Comparison of ENCODE assay signal across 34 cellular contexts in genomic region chr11:62957147-62957546, GRCh38. TPM values are rescaled to one million over a fixed set of nuclear protein-coding genes. Genes with fewer than 3 reads are reported as not detected.
"Had no signal": no experiment of that assay in that cellular context is flagged by ENCODE, and none has a peak within 500 bp of the region (broad histone marks: within the 10 kb centered on the region; RNA-seq: fewer than 3 reads in every experiment).

No MANE protein-coding gene starts in this region.

- H3K27me3 Mint-ChIP-seq: progenitor cell of endocrine pancreas had no signal

- H3K9me3 Mint-ChIP-seq: immature natural killer cell; neural progenitor cell; stimulated activated memory B cell treated with anti-CD40 and anti-IgM and Interleukin-4, amounts not matched to agents 10 μg/mL and 1 μg/mL and 100 μg/mL, for 72 hours; stimulated activated naive CD8-positive, alpha-beta T cell treated with anti-CD3 and anti-CD28 coated beads, Interleukin-15, amount 100 ng/mL, for 72 hours had no signal

- H3K27me3 ChIP-seq: neural progenitor cell, ovary, right atrium auricular region, right lobe of liver, tibial nerve, upper lobe of left lung, vagina had no signal

- FAIRE-seq: islet of Langerhans had no signal

- H3K4me3 ChIP-seq: left ventricle myocardium inferior, lung, neural progenitor cell, ovary, right atrium auricular region, right lobe of liver, smooth muscle cell, tibial nerve, upper lobe of left lung, vagina had no signal

- DNase-seq: hypothalamus; immature natural killer cell; left ventricle myocardium inferior; naive thymus-derived CD8-positive, alpha-beta T cell; nephron progenitor cell; ovary; right lobe of liver; stimulated activated CD4-positive, alpha-beta T cell treated with anti-CD3 and anti-CD28 coated beads, Interleukin-1b, Interleukin-23, amount 100 ng/mL, for 48 hours; stimulated activated CD4-positive, alpha-beta T cell treated with anti-CD3 and anti-CD28 coated beads, Interleukin-2, amount 100 ng/mL, for 48 hours; stimulated activated CD4-positive, alpha-beta T cell treated with anti-CD3 and anti-CD28 coated beads, Interleukin-4, amount 100 ng/mL, for 4 hours; stimulated activated CD8-positive, alpha-beta memory T cell treated with anti-CD3 and anti-CD28 coated beads, Interleukin-4, amount 100 ng/mL, for 48 hours; stimulated activated naive CD4-positive, alpha-beta T cell treated with Interleukin-2 at 50 U/mL for 16 hours; stimulated activated naive CD8-positive, alpha-beta T cell treated with anti-CD3 and anti-CD28 coated beads, Interleukin-15, amount 100 ng/mL, for 72 hours; substantia nigra; upper lobe of left lung had no signal

- ATAC-seq: naive thymus-derived CD8-positive, alpha-beta T cell; right lobe of liver; stimulated activated memory B cell treated with anti-CD40 and anti-IgM and Interleukin-4, amounts not matched to agents 10 μg/mL and 1 μg/mL and 100 μg/mL, for 72 hours; stimulated activated naive CD8-positive, alpha-beta T cell treated with anti-CD3 and anti-CD28 coated beads, Interleukin-15, amount 100 ng/mL, for 72 hours had no signal

- H3K4me1 Mint-ChIP-seq: immature natural killer cell; stimulated activated memory B cell treated with anti-CD40 and anti-IgM and Interleukin-4, amounts not matched to agents 10 μg/mL and 1 μg/mL and 100 μg/mL, for 72 hours; stimulated activated naive CD8-positive, alpha-beta T cell treated with anti-CD3 and anti-CD28 coated beads, Interleukin-15, amount 100 ng/mL, for 72 hours had no signal

- H2AFZ ChIP-seq: neural progenitor cell had no signal

- H3K36me3 ChIP-seq: left ventricle myocardium inferior, neural progenitor cell, neutrophil, ovary, right atrium auricular region, right lobe of liver, tibial nerve, upper lobe of left lung, vagina had no signal

- H3K36me3 Mint-ChIP-seq: immature natural killer cell; naive thymus-derived CD8-positive, alpha-beta T cell; neural progenitor cell; stimulated activated memory B cell treated with anti-CD40 and anti-IgM and Interleukin-4, amounts not matched to agents 10 μg/mL and 1 μg/mL and 100 μg/mL, for 72 hours had no signal

- H3K4me1 ChIP-seq: right lobe of liver had no signal

- H3K4me2 ChIP-seq: neural progenitor cell, smooth muscle cell had no signal

- H3K27ac Mint-ChIP-seq: immature natural killer cell; naive thymus-derived CD8-positive, alpha-beta T cell; nephron progenitor cell; neural progenitor cell; progenitor cell of endocrine pancreas; stimulated activated memory B cell treated with anti-CD40 and anti-IgM and Interleukin-4, amounts not matched to agents 10 μg/mL and 1 μg/mL and 100 μg/mL, for 72 hours; stimulated activated naive CD8-positive, alpha-beta T cell treated with anti-CD3 and anti-CD28 coated beads, Interleukin-15, amount 100 ng/mL, for 72 hours had no signal

- H3K27ac ChIP-seq: left ventricle myocardium inferior, neural progenitor cell, neutrophil, ovary, right atrium auricular region, right lobe of liver, tibial nerve, vagina had no signal

- H3K4me3 Mint-ChIP-seq: immature natural killer cell; naive thymus-derived CD8-positive, alpha-beta T cell; nephron progenitor cell; neural progenitor cell; stimulated activated memory B cell treated with anti-CD40 and anti-IgM and Interleukin-4, amounts not matched to agents 10 μg/mL and 1 μg/mL and 100 μg/mL, for 72 hours; stimulated activated naive CD8-positive, alpha-beta T cell treated with anti-CD3 and anti-CD28 coated beads, Interleukin-15, amount 100 ng/mL, for 72 hours had no signal

RNA-seq across cellular contexts. Expression of gene SLC22A6, which starts 27.6 kb away (rescaled TPM):
- total RNA-seq: kidney epithelial cell; left ventricle myocardium inferior; lower leg skin; lung; mucosa of gallbladder; naive thymus-derived CD8-positive, alpha-beta T cell; omental fat pad; ovary; progenitor cell of endocrine pancreas; pulmonary artery endothelial cell; renal cortical epithelial cell; right atrium auricular region; right lobe of liver; skeletal muscle tissue; smooth muscle cell; tibial nerve; upper lobe of left lung; urinary bladder; vagina had no signal
- polyA plus RNA-seq: immature natural killer cell; lung; naive thymus-derived CD8-positive, alpha-beta T cell; ovary; smooth muscle cell; thymus; urinary bladder had no signal

RNA-seq across cellular contexts. Expression of gene CHRM1, which starts 36.0 kb away (rescaled TPM):
- total RNA-seq: kidney epithelial cell; left ventricle myocardium inferior; naive thymus-derived CD8-positive, alpha-beta T cell; omental fat pad; ovary; pulmonary artery endothelial cell; renal cortical epithelial cell; right atrium auricular region; right lobe of liver; skeletal muscle tissue; smooth muscle cell; tibial nerve; vagina had no signal
- polyA plus RNA-seq: immature natural killer cell; naive thymus-derived CD8-positive, alpha-beta T cell; ovary; smooth muscle cell had no signal

RNA-seq across cellular contexts. Expression of gene SLC22A8, which starts 58.5 kb away (rescaled TPM):
- total RNA-seq: kidney epithelial cell; left ventricle myocardium inferior; lower leg skin; lung; mucosa of gallbladder; naive thymus-derived CD8-positive, alpha-beta T cell; omental fat pad; pulmonary artery endothelial cell; renal cortical epithelial cell; right atrium auricular region; right lobe of liver; skeletal muscle tissue; smooth muscle cell; tibial nerve; upper lobe of left lung; urinary bladder; vagina had no signal
- polyA plus RNA-seq: immature natural killer cell; lung; naive thymus-derived CD8-positive, alpha-beta T cell; ovary; smooth muscle cell; urinary bladder had no signal
